In genomic region chr4:168487821-168488162, GRCh38 we compare ENCODE assay signal across 1 cellular context.
TF ChIP-seq lines count a peak whose summit lies in the region.

No MANE protein-coding gene starts in this region.

TF ChIP-seq in HCT116, 20 proteins besides CTCF, POLR2A, EP300 and RAD21:
- no peak for TF ChIP-seq EZH2phosphoT487 (IDR thresholded peaks at IDR 0.05; ENCODE audit: borderline replicate concordance)
- TF ChIP-seq REST (IDR thresholded peaks at IDR 0.05; ENCODE audit: low read depth), result no peak
- TF ChIP-seq SRF (IDR thresholded peaks at IDR 0.05; ENCODE audit: low read depth), result no peak
- TF ChIP-seq ELF1 (IDR thresholded peaks at IDR 0.05; ENCODE audit: borderline replicate concordance, low read depth), result no peak
TF ChIP-seq in HCT116: peak in this region for 0.
